ENCODE assay signal across 1 cellular context in the genomic region with DNA sequence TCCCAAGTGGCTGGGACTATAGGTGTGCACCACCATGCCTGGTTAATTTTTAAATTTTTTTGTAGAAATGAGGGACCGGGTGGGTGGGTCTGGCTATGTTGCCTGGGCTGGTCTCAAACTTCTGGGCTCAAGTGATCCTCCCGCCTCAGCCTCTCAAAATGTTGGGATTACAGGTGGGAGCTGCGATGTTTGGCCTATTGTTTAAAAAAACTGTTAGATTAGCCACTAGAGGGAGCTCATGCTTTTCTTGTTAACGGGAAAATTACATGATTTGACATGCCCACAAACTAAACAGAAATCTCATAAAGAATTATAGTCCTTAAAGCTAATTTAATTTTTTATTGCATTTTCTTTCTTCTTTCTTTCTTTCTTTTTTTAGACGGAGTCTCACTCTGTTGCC.
TF ChIP-seq lines count a peak whose summit lies in the region.

No MANE protein-coding gene starts in this region.

TF ChIP-seq in SK-N-SH treated with all-trans-retinoic acid at 6 μM for 48 hours, 23 proteins besides CTCF, POLR2A, EP300 and RAD21 (continued from another document):
- TF ChIP-seq, protein P1, sequence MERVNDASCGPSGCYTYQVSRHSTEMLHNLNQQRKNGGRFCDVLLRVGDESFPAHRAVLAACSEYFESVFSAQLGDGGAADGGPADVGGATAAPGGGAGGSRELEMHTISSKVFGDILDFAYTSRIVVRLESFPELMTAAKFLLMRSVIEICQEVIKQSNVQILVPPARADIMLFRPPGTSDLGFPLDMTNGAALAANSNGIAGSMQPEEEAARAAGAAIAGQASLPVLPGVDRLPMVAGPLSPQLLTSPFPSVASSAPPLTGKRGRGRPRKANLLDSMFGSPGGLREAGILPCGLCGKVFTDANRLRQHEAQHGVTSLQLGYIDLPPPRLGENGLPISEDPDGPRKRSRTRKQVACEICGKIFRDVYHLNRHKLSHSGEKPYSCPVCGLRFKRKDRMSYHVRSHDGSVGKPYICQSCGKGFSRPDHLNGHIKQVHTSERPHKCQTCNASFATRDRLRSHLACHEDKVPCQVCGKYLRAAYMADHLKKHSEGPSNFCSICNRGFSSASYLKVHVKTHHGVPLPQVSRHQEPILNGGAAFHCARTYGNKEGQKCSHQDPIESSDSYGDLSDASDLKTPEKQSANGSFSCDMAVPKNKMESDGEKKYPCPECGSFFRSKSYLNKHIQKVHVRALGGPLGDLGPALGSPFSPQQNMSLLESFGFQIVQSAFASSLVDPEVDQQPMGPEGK (CRISPR knock-in tag; IDR thresholded peaks at IDR 0.05; ENCODE audit: borderline replicate concordance) = no peak
- no peak for TF ChIP-seq ISL1 (CRISPR knock-in tag; IDR thresholded peaks at IDR 0.05)
- no peak for TF ChIP-seq OSR1 (CRISPR knock-in tag; IDR thresholded peaks at IDR 0.05)
- TF ChIP-seq GLIS3 (CRISPR knock-in tag; IDR thresholded peaks at IDR 0.05) = no peak
